ENCODE assay signal across 2 cellular contexts in genomic region chr5:178120661-178121357, GRCh38.
TF ChIP-seq lines count a peak whose summit lies in the region.

No MANE protein-coding gene starts in this region.

TF ChIP-seq in GM12891, 5 proteins besides CTCF, POLR2A, EP300 and RAD21:
- TF ChIP-seq PAX5 (IDR thresholded peaks at IDR 0.05; ENCODE audit: insufficient read depth, low read length, severe bottlenecking), result peak; percentile 67
- no peak for TF ChIP-seq POU2F2 (IDR thresholded peaks at IDR 0.05; ENCODE audit: low read depth, low read length)
- no peak for TF ChIP-seq SPI1 (IDR thresholded peaks at IDR 0.05; ENCODE audit: low read depth, low read length)
TF ChIP-seq in GM12891: peak in this region for 1.

TF ChIP-seq in SK-N-SH, 30 proteins besides CTCF, POLR2A, EP300 and RAD21 (continued from another document):
- TF ChIP-seq NRF1 (IDR thresholded peaks at IDR 0.05; ENCODE audit: low read depth, low read length) (peak; percentile 72), ZBTB33 (IDR thresholded peaks at IDR 0.05; ENCODE audit: borderline replicate concordance, low read depth) (no peak), RCOR1 (IDR thresholded peaks at IDR 0.05; ENCODE audit: low read length) (no peak), PBX3 (IDR thresholded peaks at IDR 0.05) (peak; percentile 69), SIN3A (IDR thresholded peaks at IDR 0.05; ENCODE audit: borderline replicate concordance, low read depth, low read length) (peak; percentile 46; the same call in 1 of the 2 replicates), FOXJ3 (CRISPR knock-in tag; IDR thresholded peaks at IDR 0.05) (peak; percentile 46; the same call in 1 of the 2 replicates), MAX (IDR thresholded peaks at IDR 0.05; ENCODE audit: low read depth) (0 out of 2 replicates have a peak, but pooled peaks have one; percentile 36), NFIC (IDR thresholded peaks at IDR 0.05; ENCODE audit: borderline replicate concordance) (peak; percentile 51), SMC3 (IDR thresholded peaks at IDR 0.05; ENCODE audit: low read depth, low read length) (peak; percentile 19; the same call in 1 of the 2 replicates), FOSL2 (IDR thresholded peaks at IDR 0.05; ENCODE audit: borderline replicate concordance, low read depth) (no peak), USF1 (IDR thresholded peaks at IDR 0.05; ENCODE audit: borderline replicate concordance, low read depth) (no peak), CHD2 (IDR thresholded peaks at IDR 0.05; ENCODE audit: low read length, partially characterized antibody) (peak; percentile 21), EZH2phosphoT487 (IDR thresholded peaks at IDR 0.05; ENCODE audit: borderline replicate concordance, low read depth) (no peak)
